Comparison of ENCODE assay signal across 20 cellular contexts in genomic region chr14:36524220-36524837, GRCh38. TPM values are rescaled to one million over a fixed set of nuclear protein-coding genes. Genes with fewer than 3 reads are reported as not detected.
A peak's percentile ranks its signal among the peaks of the same experiment; 100 is the strongest.
DNase-seq lines count a peak whose midpoint lies in the region; ATAC-seq, FAIRE-seq and TF ChIP-seq lines count a peak whose summit lies in the region.
"Had no signal": no experiment of that assay in that cellular context is flagged by ENCODE, and none has a peak within 500 bp of the region (broad histone marks: within the 10 kb centered on the region; RNA-seq: fewer than 3 reads in every experiment).

No MANE protein-coding gene starts in this region.

- no peaks in the 10 kb centered on the region for H3K9me1 ChIP-seq in keratinocyte (ENCODE audit: control insufficient read depth, extremely low read depth, insufficient read depth, low read length)

- peaks cover 26% of the 10 kb centered on the region for H3K4me1 Mint-ChIP-seq in WTC11
- H3K4me1 Mint-ChIP-seq in progenitor cell of endocrine pancreas (ENCODE audit: low read depth) = peaks cover 2% of the 10 kb centered on the region
- H3K4me1 Mint-ChIP-seq in activated CD8-positive, alpha-beta T cell treated with anti-CD3 and anti-CD28 coated beads for 36 hours (ENCODE audit: low read depth) = peaks cover 20% of the 10 kb centered on the region

- TF ChIP-seq CTCF in WTC11 (IDR thresholded peaks at IDR 0.05) (peak; percentile 41; the same call in 1 of the 2 replicates), keratinocyte (optimal IDR thresholded peaks at IDR 0.05 in 1 of 3, IDR thresholded peaks at IDR 0.05 in 1 of 3, conservative IDR thresholded peaks at IDR 0.05 in 1 of 3; ENCODE audit: extremely low read depth in 1 of 3, insufficient read depth in 2 of 3, low read length in 3 of 3) (peak in 1 of 3 experiments; percentile 13), progenitor cell of endocrine pancreas (IDR thresholded peaks at IDR 0.05; ENCODE audit: unreplicated experiment) (peak; percentile 48), PC-3 (conservative IDR thresholded peaks at IDR 0.05; ENCODE audit: low read depth, low read length) (no peak)
- no peak for TF ChIP-seq CTCF in activated CD8-positive, alpha-beta T cell treated with anti-CD3 and anti-CD28 coated beads for 36 hours (IDR thresholded peaks at IDR 0.05)

- no peaks in the 10 kb centered on the region for H3K4me1 ChIP-seq in ES-I3 (ENCODE audit: insufficient read depth, low read length)
- peaks cover 5% of the 10 kb centered on the region for H3K4me1 ChIP-seq in keratinocyte (ENCODE audit: control insufficient read depth, extremely low read depth, insufficient read depth, low read length)
- no peaks in the 10 kb centered on the region for H3K4me1 ChIP-seq in GM23248 (ENCODE audit: insufficient read depth)
- H3K4me1 ChIP-seq in PC-3 (ENCODE audit: insufficient read depth, low read length) = no peaks in the 10 kb centered on the region
- H3K4me1 ChIP-seq: SJCRH30 had no signal

- H4K20me1 ChIP-seq in keratinocyte (ENCODE audit: control insufficient read depth, extremely low read depth, insufficient read depth, low read length) (peaks cover 3% of the 10 kb centered on the region), GM23248 (ENCODE audit: insufficient read depth) (no peaks in the 10 kb centered on the region), PC-3 (ENCODE audit: low read length) (no peaks in the 10 kb centered on the region)

- POLR2A ChIA-PET in WTC11 (lab: Charles Lee) = interaction anchor here (1.0 kb wide), 1 partner anchor 56 kb away, joined by 3 read pairs; no protein-coding TSS in a partner anchor
- POLR2A ChIA-PET in activated CD8-positive, alpha-beta T cell treated with anti-CD3 and anti-CD28 coated beads for 36 hours (lab: Charles Lee) = no interaction called here
- POLR2A ChIA-PET in PC-3 (lab: Charles Lee; ENCODE audit: unreplicated experiment) = no interaction called here

- no peaks in the 10 kb centered on the region for H3K9me3 ChIP-seq in ES-I3 (ENCODE audit: control insufficient read depth, insufficient read depth, low read length)
- no peaks in the 10 kb centered on the region for H3K9me3 ChIP-seq in keratinocyte (ENCODE audit: control insufficient read depth, low read depth, low read length)
- H3K9me3 ChIP-seq in GM23248 (ENCODE audit: low read depth) = no peaks in the 10 kb centered on the region
- no peaks in the 10 kb centered on the region for H3K9me3 ChIP-seq in PC-3 (ENCODE audit: low read length)
- H3K9me3 ChIP-seq: gastroesophageal sphincter, SJCRH30 had no signal

- ATAC-seq in WTC11 (no peak; the same call in 1 of the 2 replicates), HG03565 (IDR thresholded peaks at IDR 0.05; ENCODE audit: unreplicated experiment) (no peak), PC-3 (no peak)
- ATAC-seq in activated CD8-positive, alpha-beta T cell treated with anti-CD3 and anti-CD28 coated beads for 36 hours = no peak
- ATAC-seq: gastroesophageal sphincter, GM12878 had no signal

- H3K27me3 ChIP-seq in keratinocyte (ENCODE audit: control insufficient read depth, extremely low read depth, insufficient read depth, low read length) (peaks cover 92% of the 10 kb centered on the region), GM23248 (replicated peaks; ENCODE audit: insufficient read depth) (peaks cover 93% of the 10 kb centered on the region), PC-3 (ENCODE audit: low read length) (peaks cover 57% of the 10 kb centered on the region)
- H3K27me3 ChIP-seq: SJCRH30 had no signal

- H3K27ac Mint-ChIP-seq in WTC11 (no peak overlapping the region), progenitor cell of endocrine pancreas (no peak overlapping the region)
- no peak overlapping the region for H3K27ac Mint-ChIP-seq in activated CD8-positive, alpha-beta T cell treated with anti-CD3 and anti-CD28 coated beads for 36 hours

- dilution Hi-C loops in keratinocyte (cut with MboI; ENCODE audit: extremely low pct_ligation_motif_present, low sequenced_read_pairs) = no loop called here

- H3K79me2 ChIP-seq in keratinocyte (ENCODE audit: control insufficient read depth, insufficient read depth, low read length) = no peaks in the 10 kb centered on the region
- H3K79me2 ChIP-seq in GM23248 (ENCODE audit: insufficient read depth) = no peaks in the 10 kb centered on the region
- no peaks in the 10 kb centered on the region for H3K79me2 ChIP-seq in PC-3 (ENCODE audit: low read length)

- H3K27me3 Mint-ChIP-seq in WTC11 (ENCODE audit: low read depth) (peaks cover 100% of the 10 kb centered on the region), progenitor cell of endocrine pancreas (peaks cover 97% of the 10 kb centered on the region)
- H3K27me3 Mint-ChIP-seq in activated CD8-positive, alpha-beta T cell treated with anti-CD3 and anti-CD28 coated beads for 36 hours = peaks cover 73% of the 10 kb centered on the region

- in situ Hi-C loops in GM23248 (cut with MboI) = no loop called here

- H3K27ac ChIP-seq in keratinocyte (ENCODE audit: control insufficient read depth, insufficient read depth, low read length) (no peak overlapping the region), GM23248 (no peak overlapping the region), PC-3 (ENCODE audit: low read length) (no peak overlapping the region)
- H3K27ac ChIP-seq: gastroesophageal sphincter, SJCRH30 had no signal

- CTCF ChIA-PET in WTC11 (lab: Charles Lee) (interaction anchor here (0.6 to 9.3 kb wide), 85 partner anchors 9 to 1067 kb away, joined by 3 to 159 read pairs (median 4); partner anchors contain the start of genes BRMS1L, MBIP, NKX2-8 and PAX9), PC-3 (lab: Charles Lee) (interaction anchor here (0.5 to 0.7 kb wide), 2 partner anchors 454 to 1161 kb away, joined by 3 read pairs; no protein-coding TSS in a partner anchor)
- CTCF ChIA-PET in activated CD8-positive, alpha-beta T cell treated with anti-CD3 and anti-CD28 coated beads for 36 hours (lab: Charles Lee) = interaction anchor here (1.0 to 4.3 kb wide), 6 partner anchors 10 to 132 kb away, joined by 3 to 15 read pairs (median 6); no protein-coding TSS in a partner anchor

- peak overlapping the region; percentile 17 for H3K4me2 ChIP-seq in keratinocyte (ENCODE audit: control insufficient read depth, extremely low read depth, insufficient read depth, low read depth, low read length)
- H3K4me2 ChIP-seq in GM23248 (ENCODE audit: unreplicated experiment) = no peak overlapping the region
- no peak overlapping the region for H3K4me2 ChIP-seq in PC-3 (ENCODE audit: low read length)

- no peaks in the 10 kb centered on the region for H3K36me3 ChIP-seq in ES-I3 (ENCODE audit: insufficient read depth, low read length)
- H3K36me3 ChIP-seq in keratinocyte (ENCODE audit: control insufficient read depth in 2 of 2, extremely low read depth in 1 of 2, insufficient read depth in 2 of 2, low read length in 2 of 2) = no peaks in the 10 kb centered on the region
- no peaks in the 10 kb centered on the region for H3K36me3 ChIP-seq in GM23248 (ENCODE audit: low read depth)
- H3K36me3 ChIP-seq in PC-3 (ENCODE audit: low read depth, low read length) = no peaks in the 10 kb centered on the region
- H3K36me3 ChIP-seq: gastroesophageal sphincter, SJCRH30 had no signal

- no peak for FAIRE-seq in keratinocyte (lab: Jason Lieb, UNC)
- FAIRE-seq: GM12878 had no signal

- H2AFZ ChIP-seq in keratinocyte (ENCODE audit: control insufficient read depth, low read length) (no peak overlapping the region), GM23248 (no peak overlapping the region), PC-3 (ENCODE audit: low read length) (no peak overlapping the region)

- H3K4me3 Mint-ChIP-seq in WTC11 (peak overlapping the region; percentile 65), progenitor cell of endocrine pancreas (ENCODE audit: low read depth) (no peak overlapping the region)
- H3K4me3 Mint-ChIP-seq in activated CD8-positive, alpha-beta T cell treated with anti-CD3 and anti-CD28 coated beads for 36 hours = no peak overlapping the region
- H3K4me3 Mint-ChIP-seq: central memory CD8-positive, alpha-beta T cell had no signal

- no TSS peak for BruUV-seq in PC-3 (replicated peaks; lab: Mats Ljungman, UMichigan)

- DNase-seq in WTC11 (ENCODE audit: low spot score) (peak; percentile 73), keratinocyte (ENCODE audit: low read depth, low spot score) (no peak), progenitor cell of endocrine pancreas (ENCODE audit: low spot score, unreplicated experiment) (no peak), GM23248 (no peak), PC-3 (no peak)
- DNase-seq in activated CD8-positive, alpha-beta T cell treated with anti-CD3 and anti-CD28 coated beads for 36 hours = no peak
- DNase-seq: activated CD4-positive, alpha-beta T cell treated with anti-CD3 and anti-CD28 coated beads for 1 hour; activated gamma-delta T cell; KBM-7; NCI-H2029 treated with DMSO at 0.1 percent for 48 hours; occipital lobe; SJCRH30; substantia nigra; T1000 had no signal

- H3K9ac ChIP-seq in ES-I3 (ENCODE audit: low read depth, low read length) = peak overlapping the region; percentile 7; the same call in 1 of the 2 replicates
- no peak overlapping the region for H3K9ac ChIP-seq in keratinocyte (ENCODE audit: control insufficient read depth, extremely low read depth, insufficient read depth, low read length)
- no peak overlapping the region for H3K9ac ChIP-seq in GM23248
- H3K9ac ChIP-seq in PC-3 (ENCODE audit: low read length) = no peak overlapping the region

- H3K36me3 Mint-ChIP-seq in WTC11 (no peaks in the 10 kb centered on the region), progenitor cell of endocrine pancreas (ENCODE audit: insufficient read depth) (no peaks in the 10 kb centered on the region)
- H3K36me3 Mint-ChIP-seq in activated CD8-positive, alpha-beta T cell treated with anti-CD3 and anti-CD28 coated beads for 36 hours (ENCODE audit: low read depth) = no peaks in the 10 kb centered on the region

- 14% methylated on average over 30 to 36 of the region's 38 CpGs for WGBS in GM23248 (ENCODE audit: low coverage in 1 of 2, low lambda C conversion rate in 2 of 2, missing lambda C conversion rate in 2 of 2), 2 experiments

- intact Hi-C loops in activated CD8-positive, alpha-beta T cell treated with anti-CD3 and anti-CD28 coated beads for 36 hours (cut with micrococcal nuclease) = loop anchor here (5.0 kb wide), 1 partner anchor 143 kb away; no protein-coding TSS in a partner anchor
- intact Hi-C loops in PC-3 (cut with micrococcal nuclease) = no loop called here

- no peaks in the 10 kb centered on the region for H3F3A ChIP-seq in GM23248 (ENCODE audit: insufficient read depth)
- H3F3A ChIP-seq in PC-3 (ENCODE audit: low read length, unreplicated experiment) = no peaks in the 10 kb centered on the region

- no peaks in the 10 kb centered on the region for H3K9me2 ChIP-seq in GM23248 (ENCODE audit: insufficient read depth)
- H3K9me2 ChIP-seq in PC-3 (replicated peaks; ENCODE audit: low read length) = no peaks in the 10 kb centered on the region

- H3K9me3 Mint-ChIP-seq in WTC11 (no peaks in the 10 kb centered on the region), progenitor cell of endocrine pancreas (ENCODE audit: low read depth) (no peaks in the 10 kb centered on the region)
- H3K9me3 Mint-ChIP-seq in activated CD8-positive, alpha-beta T cell treated with anti-CD3 and anti-CD28 coated beads for 36 hours = peaks cover 6% of the 10 kb centered on the region

- no peak overlapping the region for H3K4me3 ChIP-seq in keratinocyte (ENCODE audit: control insufficient read depth in 2 of 3, extremely low read depth in 1 of 3, insufficient read depth in 2 of 3, low read depth in 1 of 3, low read length in 3 of 3)
- no peak overlapping the region for H3K4me3 ChIP-seq in GM23248
- H3K4me3 ChIP-seq in PC-3 (ENCODE audit: low read length) = no peak overlapping the region
- H3K4me3 ChIP-seq: gastroesophageal sphincter, GM12878, SJCRH30 had no signal

RNA-seq across cellular contexts. Expression of gene NKX2-1, which starts 4.3 kb away (rescaled TPM):
- total RNA-seq in WTC11 (2021) = 0.16 to 0.18 TPM in 2 of 3 replicates, not detected in the other
- polyA plus RNA-seq in keratinocyte = not detected in 3 replicates
- polyA plus RNA-seq in keratinocyte (2011; ENCODE audit: low read depth) = not detected
- not detected in 2 replicates for polyA plus RNA-seq in keratinocyte (2011; cell fraction: cytosol; rRNA removed)
- polyA plus RNA-seq in keratinocyte (2011; cell fraction: nucleus; rRNA removed) = 0.12 TPM in 1 of 2 replicates, not detected in the other
- not detected in 2 replicates for polyA plus RNA-seq in keratinocyte (2012; ENCODE audit: low replicate concordance)
- not detected in 3 replicates for polyA minus RNA-seq in keratinocyte
- polyA minus RNA-seq in keratinocyte (2011; cell fraction: cytosol; rRNA and poly(A)+ RNA removed) = not detected
- polyA minus RNA-seq in keratinocyte (2011; cell fraction: nucleus; rRNA and poly(A)+ RNA removed) = not detected in 2 replicates
- total RNA-seq in progenitor cell of endocrine pancreas = 0.80 TPM in 1 of 2 replicates, not detected in the other
- total RNA-seq in GM23248 (2014; rRNA removed; shearing (Covaris generic)) = not detected in 2 replicates
- not detected in 2 replicates for polyA plus RNA-seq in GM23248 (2016; fragmentation: Nextera tagmentation; extraction: Ambion mirVana)
- under 1 TPM in 1 of 2 experiments, not detected in 1; 0.25 TPM for total RNA-seq in activated CD8-positive, alpha-beta T cell treated with anti-CD3 and anti-CD28 coated beads for 36 hours
- not detected in 2 replicates for total RNA-seq in PC-3 (2014; rRNA removed)
- total RNA-seq: gastroesophageal sphincter, GM12878, mononuclear cell, SJCRH30 had no signal

RNA-seq across cellular contexts. Expression of gene NKX2-8, which starts 58.1 kb away (rescaled TPM):
- total RNA-seq in WTC11 (2021) = not detected in 3 replicates
- polyA plus RNA-seq in keratinocyte = 0.06 to 0.32 TPM (median 0.07 TPM) in 3 replicates
- polyA plus RNA-seq in keratinocyte (2011; ENCODE audit: low read depth) = 0.29 TPM
- 0.19 and 0.82 TPM in 2 replicates for polyA plus RNA-seq in keratinocyte (2011; cell fraction: cytosol; rRNA removed)
- polyA plus RNA-seq in keratinocyte (2011; cell fraction: nucleus; rRNA removed) = 0.18 and 0.41 TPM in 2 replicates
- polyA plus RNA-seq in keratinocyte (2012; ENCODE audit: low replicate concordance) = 0.51 and 0.61 TPM in 2 replicates
- polyA minus RNA-seq in keratinocyte = 0.33 TPM in 1 of 3 replicates, not detected in the others
- polyA minus RNA-seq in keratinocyte (2011; cell fraction: cytosol; rRNA and poly(A)+ RNA removed) = not detected
- polyA minus RNA-seq in keratinocyte (2011; cell fraction: nucleus; rRNA and poly(A)+ RNA removed) = 0.78 TPM in 1 of 2 replicates, not detected in the other
- not detected in 2 replicates for total RNA-seq in progenitor cell of endocrine pancreas
- total RNA-seq in GM23248 (2014; rRNA removed; shearing (Covaris generic)) = not detected in 2 replicates
- not detected in 2 replicates for polyA plus RNA-seq in GM23248 (2016; fragmentation: Nextera tagmentation; extraction: Ambion mirVana)
- total RNA-seq in activated CD8-positive, alpha-beta T cell treated with anti-CD3 and anti-CD28 coated beads for 36 hours = not detected
- total RNA-seq in PC-3 (2014; rRNA removed) = not detected in 2 replicates
- total RNA-seq: gastroesophageal sphincter, GM12878, mononuclear cell, occipital lobe, SJCRH30 had no signal
- polyA plus RNA-seq: GM12878 had no signal

Comparison
In these comparisons a context has a peak if more than half of its experiments do, and no peak if none do; other contexts are left out.
1. CTCF ChIP-seq: peak in WTC11 (single experiment) and progenitor cell of endocrine pancreas (single experiment); none in activated CD8-positive, alpha-beta T cell treated with anti-CD3 and anti-CD28 coated beads for 36 hours (single experiment) and PC-3 (single experiment).